8 cellular contexts compared by ENCODE assay signal in genomic region chr13:45615501-45616101, GRCh38. TPM values are rescaled to one million over a fixed set of nuclear protein-coding genes. Genes with fewer than 3 reads are reported as not detected.
DNase-seq lines count a peak whose midpoint lies in the region; TF ChIP-seq lines count a peak whose summit lies in the region.

TSS of gene ERICH6B (minus strand) at chr13:45615739. CDS start at chr13:45597005, 18,734 bp downstream.

- H3K27ac ChIP-seq in esophagus muscularis mucosa (replicated peaks in 1 of 4) (no peak within 1 kb of the TSS), neural cell (ENCODE audit: low read length) (peak within 1 kb of the TSS; percentile 95), PC-9 (no peak within 1 kb of the TSS), GM23248 (no peak within 1 kb of the TSS)

- H2AFZ ChIP-seq in neural cell (ENCODE audit: low read depth, low read length) (peak within 1 kb of the TSS; percentile 75), PC-9 (no peak within 1 kb of the TSS), GM23248 (no peak within 1 kb of the TSS)

- no peak for TF ChIP-seq CTCF in esophagus muscularis mucosa (IDR thresholded peaks at IDR 0.05)
- TF ChIP-seq CTCF in neural cell (IDR thresholded peaks at IDR 0.05; ENCODE audit: poor library complexity, severe bottlenecking), result peak; percentile 9
- TF ChIP-seq CTCF in PC-9 (conservative IDR thresholded peaks at IDR 0.05), result no peak

- H3K9me3 ChIP-seq in esophagus muscularis mucosa (no peaks in the 10 kb centered on the region), neural cell (ENCODE audit: low read length) (no peaks in the 10 kb centered on the region), PC-9 (ENCODE audit: insufficient read depth, low read depth) (no peaks in the 10 kb centered on the region), GM23248 (ENCODE audit: low read depth) (no peaks in the 10 kb centered on the region)

- H3K79me2 ChIP-seq in neural cell (replicated peaks; ENCODE audit: insufficient read depth, low read length), result no peaks in the 10 kb centered on the region
- H3K79me2 ChIP-seq in PC-9 (ENCODE audit: low read depth), result no peaks in the 10 kb centered on the region
- no peaks in the 10 kb centered on the region for H3K79me2 ChIP-seq in GM23248 (ENCODE audit: insufficient read depth)

- H3K27me3 ChIP-seq in esophagus muscularis mucosa, result peaks cover 0 to 20% (median 0%) of the 10 kb centered on the region in 4 donors
- no peaks in the 10 kb centered on the region for H3K27me3 ChIP-seq in neural cell (ENCODE audit: insufficient read depth, low read depth, low read length)
- peaks cover 88% of the 10 kb centered on the region for H3K27me3 ChIP-seq in PC-9 (ENCODE audit: insufficient read depth, low read depth)
- H3K27me3 ChIP-seq in GM23248 (replicated peaks; ENCODE audit: insufficient read depth), result peaks cover 91% of the 10 kb centered on the region

- intact Hi-C loops in esophagus muscularis mucosa (cut with DNase I) (no loop called here), PC-9 (cut with micrococcal nuclease; ENCODE audit: unreplicated experiment) (no loop called here)

- no peaks in the 10 kb centered on the region for H3K9me2 ChIP-seq in neural cell (ENCODE audit: insufficient read depth, low read length)
- no peaks in the 10 kb centered on the region for H3K9me2 ChIP-seq in PC-9 (ENCODE audit: insufficient read depth)
- H3K9me2 ChIP-seq in GM23248 (ENCODE audit: insufficient read depth), result no peaks in the 10 kb centered on the region

- peak; percentile 71 for TF ChIP-seq RAD21 in neural cell (conservative IDR thresholded peaks at IDR 0.05)

- POLR2A ChIA-PET in PC-9 (lab: Charles Lee; ENCODE audit: unreplicated experiment), result no interaction called here

- H3K36me3 ChIP-seq in esophagus muscularis mucosa (no peaks in the 10 kb centered on the region), neural cell (ENCODE audit: insufficient read depth, low read length) (no peaks in the 10 kb centered on the region), PC-9 (ENCODE audit: low read depth) (no peaks in the 10 kb centered on the region), GM23248 (ENCODE audit: low read depth) (no peaks in the 10 kb centered on the region)

- H3K4me3 ChIP-seq in esophagus muscularis mucosa (peak within 1 kb of the TSS; percentile 6 to 31 (median 14)), neural cell (ENCODE audit: low read length) (peak within 1 kb of the TSS; percentile 67), PC-9 (no peak within 1 kb of the TSS), GM23248 (no peak within 1 kb of the TSS)

- H4K20me1 ChIP-seq in neural cell (ENCODE audit: insufficient read depth) (no peaks in the 10 kb centered on the region), PC-9 (ENCODE audit: insufficient read depth) (no peaks in the 10 kb centered on the region), GM23248 (ENCODE audit: insufficient read depth) (no peaks in the 10 kb centered on the region)

- H3K4me1 ChIP-seq in esophagus muscularis mucosa (peaks cover 0 to 11% (median 4%) of the 10 kb centered on the region in 4 donors), PC-9 (replicated peaks; ENCODE audit: insufficient read depth) (no peaks in the 10 kb centered on the region), GM23248 (ENCODE audit: insufficient read depth) (no peaks in the 10 kb centered on the region)

- DNase-seq in Daoy (ENCODE audit: low read depth), result peak; percentile 39
- peak; percentile 68 for DNase-seq in NCI-H2227 treated with DMSO at 0.1 percent for 48 hours (lab: John Stamatoyannopoulos, UW)
- DNase-seq in esophagus muscularis mucosa (ENCODE audit: extremely low spot score), result no peak
- DNase-seq in activated CD8-positive, alpha-beta memory T cell treated with anti-CD3 and anti-CD28 coated beads for 24 hours, result no peak
- DNase-seq in NOMO-1 treated with dmso at 0.1 percent for 144 hours (lab: John Stamatoyannopoulos, UW; ENCODE audit: unreplicated experiment), result no peak
- no peak for DNase-seq in PC-9
- no peak for DNase-seq in GM23248

- TF ChIP-seq POLR2A in esophagus muscularis mucosa (IDR thresholded peaks at IDR 0.05; ENCODE audit: low read depth), result no peak

- TF ChIP-seq EP300 in esophagus muscularis mucosa (IDR thresholded peaks at IDR 0.05), result no peak
- TF ChIP-seq EP300 in neural cell (conservative IDR thresholded peaks at IDR 0.05; ENCODE audit: poor library complexity, severe bottlenecking), result peak; percentile 85

- no TSS peak for BruUV-seq in PC-9 (replicated peaks; lab: Mats Ljungman, UMichigan)

- in situ Hi-C loops in GM23248 (cut with MboI), result no loop called here

- H3F3A ChIP-seq in neural cell (ENCODE audit: insufficient read depth, low read length, poor library complexity, severe bottlenecking) (peaks cover 4% of the 10 kb centered on the region), PC-9 (ENCODE audit: insufficient read depth, low read depth) (no peaks in the 10 kb centered on the region), GM23248 (ENCODE audit: insufficient read depth) (no peaks in the 10 kb centered on the region)

- 8% methylated on average over 14 of the region's 27 CpGs for WGBS in esophagus muscularis mucosa
- WGBS in GM23248 (ENCODE audit: low coverage in 1 of 2, low lambda C conversion rate in 2 of 2, missing lambda C conversion rate in 2 of 2), 2 experiments, result 15 to 22% methylated on average over 26 to 27 of the region's 27 CpGs

- peak within 1 kb of the TSS; percentile 71 for H3K9ac ChIP-seq in neural cell (ENCODE audit: low read length)
- H3K9ac ChIP-seq in GM23248, result no peak within 1 kb of the TSS

- H3K4me2 ChIP-seq in neural cell (ENCODE audit: low read length) (peak within 1 kb of the TSS; percentile 73), PC-9 (no peak within 1 kb of the TSS), GM23248 (ENCODE audit: unreplicated experiment) (no peak within 1 kb of the TSS)

- CTCF ChIA-PET in PC-9 (lab: Charles Lee), result no interaction called here

TF ChIP-seq in neural cell, 6 proteins besides CTCF, POLR2A, EP300 and RAD21:
- TF ChIP-seq TAF1 (IDR thresholded peaks at IDR 0.05; ENCODE audit: low read depth) (no peak), POLR2AphosphoS5 (IDR thresholded peaks at IDR 0.05) (peak; percentile 81), EZH2 (IDR thresholded peaks at IDR 0.05; ENCODE audit: borderline replicate concordance, insufficient read depth, low read length, poor library complexity, severe bottlenecking) (no peak), MXI1 (conservative IDR thresholded peaks at IDR 0.05; ENCODE audit: poor library complexity, severe bottlenecking) (peak; percentile 86), REST (IDR thresholded peaks at IDR 0.05; ENCODE audit: borderline replicate concordance) (peak; percentile 97), SMC3 (conservative IDR thresholded peaks at IDR 0.05; ENCODE audit: poor library complexity) (peak; percentile 68)

RNA-seq across cellular contexts. Expression of gene ERICH6B, which starts in this region (rescaled TPM):
- not detected in 2 replicates for total RNA-seq in Daoy (2014; rRNA removed; shearing (Covaris generic))
- total RNA-seq in esophagus muscularis mucosa, result not detected
- not detected in 2 replicates for polyA plus RNA-seq in neural cell
- not detected in 2 replicates for polyA minus RNA-seq in neural cell
- not detected in 2 replicates for total RNA-seq in PC-9 (2021)
- not detected in 2 replicates for total RNA-seq in GM23248 (2014; rRNA removed; shearing (Covaris generic))
- not detected in 2 replicates for polyA plus RNA-seq in GM23248 (2016; fragmentation: Nextera tagmentation; extraction: Ambion mirVana)

Comparison
In these comparisons a context has a peak if more than half of its experiments do, and no peak if none do; other contexts are left out.
1. Peak in DNase-seq in Daoy; RNA of the gene not detected or under 1 TPM.
2. H3K4me3 ChIP-seq: peak in esophagus muscularis mucosa (4 of 4) and neural cell (single experiment); none in PC-9 (single experiment) and GM23248 (single experiment).